Comparison of ENCODE assay signal across 8 cellular contexts in genomic region chr1:6599141-6599975, GRCh38. TPM values are rescaled to one million over a fixed set of nuclear protein-coding genes. Genes with fewer than 3 reads are reported as not detected.
DNase-seq lines count a peak whose midpoint lies in the region; ATAC-seq and TF ChIP-seq lines count a peak whose summit lies in the region.

No MANE protein-coding gene starts in this region.

- intact Hi-C loops in CD4-positive, alpha-beta memory T cell (cut with micrococcal nuclease) = no loop called here
- intact Hi-C loops in ascending aorta (cut with DNase I) = no loop called here

- 96 to 98% methylated on average over 27 to 29 of the region's 31 CpGs for WGBS in mesodermal cell (ENCODE audit: insufficient coverage in 2 of 2), 2 experiments

- no peak for TF ChIP-seq CTCF in ascending aorta (IDR thresholded peaks at IDR 0.05)

- CTCF ChIA-PET in CD4-positive, alpha-beta memory T cell (lab: Charles Lee; ENCODE audit: partially characterized antibody) = interaction anchor here (0.6 to 3.8 kb wide), 15 partner anchors 10 to 112 kb away, joined by 3 to 24 read pairs (median 5); partner anchors contain the start of genes NOL9, TAS1R1, THAP3 and ZBTB48

- H3K36me3 Mint-ChIP-seq in CD4-positive, alpha-beta memory T cell = peaks cover 28 to 54% of the 10 kb centered on the region in 2 donors

- peak overlapping the region; percentile 93 to 99 (median 98) for H3K4me3 Mint-ChIP-seq in CD4-positive, alpha-beta memory T cell

- peak overlapping the region in 1 of 2 donors; percentile 29 for H3K9ac ChIP-seq in stomach smooth muscle (ENCODE audit: low read length in 2 of 2)

- peak overlapping the region; percentile 84 to 96 (median 89) for H3K27ac Mint-ChIP-seq in CD4-positive, alpha-beta memory T cell

- H3K27me3 ChIP-seq in CD4-positive, alpha-beta memory T cell (ENCODE audit: insufficient read depth, low read length) = no peaks in the 10 kb centered on the region
- H3K27me3 ChIP-seq in ascending aorta = no peaks in the 10 kb centered on the region
- H3K27me3 ChIP-seq in stomach smooth muscle (ENCODE audit: control insufficient read depth in 1 of 2, insufficient read depth in 2 of 2, low read length in 2 of 2) = no peaks in the 10 kb centered on the region

- no peaks in the 10 kb centered on the region for H3K9me3 Mint-ChIP-seq in CD4-positive, alpha-beta memory T cell

- POLR2A ChIA-PET in CD4-positive, alpha-beta memory T cell (lab: Charles Lee; ENCODE audit: partially characterized antibody) = interaction anchor here (0.8 to 8.5 kb wide), 11 partner anchors 7 to 607 kb away, joined by 3 to 273 read pairs (median 46); partner anchors contain the start of genes NOL9, PHF13, TAS1R1 and THAP3

- ATAC-seq in GM21367 (IDR thresholded peaks at IDR 0.05; ENCODE audit: unreplicated experiment) (no peak), HG02973 (IDR thresholded peaks at IDR 0.05; ENCODE audit: unreplicated experiment) (no peak)

- peaks cover 44% of the 10 kb centered on the region for H3K36me3 ChIP-seq in CD4-positive, alpha-beta memory T cell (ENCODE audit: insufficient read depth, low read length)
- H3K36me3 ChIP-seq in ascending aorta (peaks cover 49 to 54% of the 10 kb centered on the region in 2 donors), mesodermal cell (ENCODE audit: control insufficient read depth, insufficient read depth, low read length) (peaks cover 46% of the 10 kb centered on the region), stomach smooth muscle (ENCODE audit: control insufficient read depth in 2 of 2, insufficient read depth in 2 of 2, low read length in 2 of 2) (peaks cover 31 to 38% of the 10 kb centered on the region in 2 donors)

- H3K4me1 Mint-ChIP-seq in CD4-positive, alpha-beta memory T cell = peaks cover 13 to 73% (median 49%) of the 10 kb centered on the region in 4 donors

- H3K4me1 ChIP-seq in CD4-positive, alpha-beta memory T cell (ENCODE audit: insufficient read depth, low read length) = peaks cover 59% of the 10 kb centered on the region
- peaks cover 23 to 50% of the 10 kb centered on the region in 2 donors for H3K4me1 ChIP-seq in ascending aorta
- peaks cover 19% of the 10 kb centered on the region for H3K4me1 ChIP-seq in mesodermal cell (ENCODE audit: control insufficient read depth, insufficient read depth, low read length, poor library complexity, severe bottlenecking)
- H3K4me1 ChIP-seq in stomach smooth muscle (ENCODE audit: control insufficient read depth, insufficient read depth, low read length) = peaks cover 66% of the 10 kb centered on the region

- no peaks in the 10 kb centered on the region for H3K27me3 Mint-ChIP-seq in CD4-positive, alpha-beta memory T cell

- H3K9me3 ChIP-seq in CD4-positive, alpha-beta memory T cell (ENCODE audit: control insufficient read depth in 1 of 2, low read length in 2 of 2) = no peaks in the 10 kb centered on the region
- H3K9me3 ChIP-seq in ascending aorta = no peaks in the 10 kb centered on the region
- H3K9me3 ChIP-seq in mesodermal cell (ENCODE audit: control insufficient read depth, low read length) = no peaks in the 10 kb centered on the region
- H3K9me3 ChIP-seq in stomach smooth muscle (ENCODE audit: control insufficient read depth in 2 of 2, low read length in 2 of 2) = no peaks in the 10 kb centered on the region

- DNase-seq in CD4-positive, alpha-beta memory T cell = peak; percentile 54 to 80 (median 60)
- peak; percentile 82 for DNase-seq in SKM-1 (lab: John Stamatoyannopoulos, UW; ENCODE audit: unreplicated experiment)
- DNase-seq in ascending aorta (ENCODE audit: low spot score in 2 of 2) = no peak
- DNase-seq in NCI-H187 (lab: John Stamatoyannopoulos, UW) = no peak

- H3K27ac ChIP-seq in CD4-positive, alpha-beta memory T cell (ENCODE audit: low read depth, low read length) = peak overlapping the region; percentile 54
- H3K27ac ChIP-seq in ascending aorta (peak overlapping the region; percentile 98 to 99), mesodermal cell (ENCODE audit: low read depth, low read length, severe bottlenecking) (no peak overlapping the region), stomach smooth muscle (ENCODE audit: low read length) (no peak overlapping the region)

- H3K4me3 ChIP-seq in CD4-positive, alpha-beta memory T cell (ENCODE audit: low read length in 2 of 2) = peak overlapping the region; percentile 81
- peak overlapping the region; percentile 92 to 95 for H3K4me3 ChIP-seq in ascending aorta
- peak overlapping the region; percentile 81 for H3K4me3 ChIP-seq in mesodermal cell (ENCODE audit: extremely low read depth, insufficient read depth, low read length, poor library complexity, severe bottlenecking)
- peak overlapping the region; percentile 48 to 99 for H3K4me3 ChIP-seq in stomach smooth muscle (ENCODE audit: low read length in 2 of 2)

RNA-seq across cellular contexts. Expression of gene KLHL21, which starts 3.3 kb away (rescaled TPM):
- 10 to 100 TPM; 80.6 to 85.2 TPM for total RNA-seq in CD4-positive, alpha-beta memory T cell
- polyA plus RNA-seq in CD4-positive, alpha-beta memory T cell = 10 to 100 TPM; 18.3 to 32.5 TPM
- total RNA-seq in ascending aorta = 147 TPM
- 7.8 TPM for polyA plus RNA-seq in mesodermal cell (2013, experiment 1 of 2)
- polyA plus RNA-seq in mesodermal cell (2013, experiment 2 of 2) = 7.7 TPM

RNA-seq across cellular contexts. Expression of gene PHF13, which starts 14.2 kb away (rescaled TPM):
- 10 to 100 TPM; 13.1 to 14.7 TPM for total RNA-seq in CD4-positive, alpha-beta memory T cell
- 1 to 10 TPM; 2.1 to 6.9 TPM for polyA plus RNA-seq in CD4-positive, alpha-beta memory T cell
- 1.5 TPM for total RNA-seq in ascending aorta
- polyA plus RNA-seq in mesodermal cell (2013, experiment 1 of 2) = 26.7 TPM
- 22.6 TPM for polyA plus RNA-seq in mesodermal cell (2013, experiment 2 of 2)

RNA-seq across cellular contexts. Expression of gene ZBTB48, which starts 19.6 kb away (rescaled TPM):
- total RNA-seq in CD4-positive, alpha-beta memory T cell = 10 to 100 TPM; 62.6 to 70.7 TPM
- 10 to 100 TPM; 18.4 to 23.9 TPM for polyA plus RNA-seq in CD4-positive, alpha-beta memory T cell
- total RNA-seq in ascending aorta = 106 TPM
- 20.0 TPM for polyA plus RNA-seq in mesodermal cell (2013, experiment 1 of 2)
- 18.6 TPM for polyA plus RNA-seq in mesodermal cell (2013, experiment 2 of 2)

RNA-seq across cellular contexts. Expression of gene THAP3, which starts 25.3 kb away (rescaled TPM):
- 10 to 100 TPM; 29.5 to 34.5 TPM for total RNA-seq in CD4-positive, alpha-beta memory T cell
- polyA plus RNA-seq in CD4-positive, alpha-beta memory T cell = 10 to 100 TPM; 13.5 to 18.7 TPM
- 9.3 TPM for total RNA-seq in ascending aorta
- 24.1 TPM for polyA plus RNA-seq in mesodermal cell (2013, experiment 1 of 2)
- 21.9 TPM for polyA plus RNA-seq in mesodermal cell (2013, experiment 2 of 2)

RNA-seq across cellular contexts. Expression of gene TAS1R1, which starts 44.3 kb away (rescaled TPM):
- total RNA-seq in CD4-positive, alpha-beta memory T cell = not detected
- not detected for polyA plus RNA-seq in CD4-positive, alpha-beta memory T cell
- not detected for total RNA-seq in ascending aorta
- not detected for polyA plus RNA-seq in mesodermal cell (2013, experiment 1 of 2)
- polyA plus RNA-seq in mesodermal cell (2013, experiment 2 of 2) = 0.15 TPM

Comparison
In these comparisons a context has a peak if more than half of its experiments do, and no peak if none do; other contexts are left out.
1. DNase-seq: peak in CD4-positive, alpha-beta memory T cell (5 of 5) and SKM-1 (single experiment); none in ascending aorta (0 of 2) and NCI-H187 (0 of 2).
2. H3K27ac ChIP-seq: peak in CD4-positive, alpha-beta memory T cell (single experiment) and ascending aorta (2 of 2); none in mesodermal cell (single experiment) and stomach smooth muscle (single experiment).
3. Peak in every context shown above with its lines, with median percentiles within 50 percentile points of each other: H3K4me3 ChIP-seq.